In the genomic region with DNA sequence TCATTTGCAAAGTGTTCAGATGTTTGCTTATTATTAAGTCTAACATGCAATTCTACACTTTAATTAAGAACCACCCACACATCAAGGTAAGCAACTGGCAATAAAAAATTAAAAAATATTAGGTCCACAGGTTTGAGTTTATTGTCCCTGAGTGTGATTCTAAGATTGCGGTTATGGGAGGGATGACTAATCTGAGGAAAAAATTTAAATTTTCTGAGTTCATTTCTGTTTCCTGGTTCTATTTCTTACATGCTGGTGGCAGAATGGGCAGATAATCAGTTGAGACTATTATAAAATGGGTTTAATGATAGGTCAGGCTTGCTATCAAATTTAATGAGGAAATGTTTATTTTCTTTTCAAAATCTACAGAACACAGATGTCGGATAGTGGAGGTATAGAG, we compare ENCODE assay signal across 27 cellular contexts.
"Had no signal": no experiment of that assay in that cellular context is flagged by ENCODE, and none has a peak within 500 bp of the region (broad histone marks: within the 10 kb centered on the region; RNA-seq: fewer than 3 reads in every experiment).

No MANE protein-coding gene starts in this region.

- DNase-seq: kidney; left colon; left lung; lower lobe of right lung; mammary epithelial cell; mesenchymal stem cell; naive thymus-derived CD8-positive, alpha-beta T cell; nucleus accumbens; pancreas; posterior cingulate gyrus; retina; right cardiac atrium; stimulated activated CD4-positive, alpha-beta T cell treated with anti-CD3 and anti-CD28 coated beads, Interleukin-12 subunit alpha, Interleukin-12 subunit beta, amount 100 ng/mL, for 4 hours; stimulated activated CD4-positive, alpha-beta T cell treated with anti-CD3 and anti-CD28 coated beads, Interleukin-15, amount 100 ng/mL, for 24 hours; stimulated activated CD4-positive, alpha-beta T cell treated with anti-CD3 and anti-CD28 coated beads, Interleukin-2, amount 100 ng/mL, for 24 hours; stimulated activated CD4-positive, alpha-beta T cell treated with anti-CD3 and anti-CD28 coated beads, Interleukin-4, amount 100 ng/mL, for 1 hour; stimulated activated naive B cell treated with anti-CD40 and anti-IgM and Interleukin-4, amounts not matched to agents 10 μg/mL and 1 μg/mL and 100 μg/mL, for 72 hours; stimulated activated naive CD8-positive, alpha-beta T cell treated with anti-CD3 and anti-CD28 coated beads, Interleukin-15, Interleukin-2, amounts not matched to agents 100 U/mL and 50 U/mL, for 24 hours; stomach; testis; thyroid gland; transverse colon; upper lobe of left lung had no signal

- H3K4me3 ChIP-seq: left lung, lower lobe of right lung, pancreas, prostate gland, skin epidermis, stomach, testis, thyroid gland, transverse colon, upper lobe of left lung, vagina had no signal

- H3K27me3 ChIP-seq: left lung, pancreas, stomach, testis, thyroid gland, transverse colon, upper lobe of left lung, vagina had no signal

- ATAC-seq: left colon; left lung; lower lobe of right lung; naive thymus-derived CD8-positive, alpha-beta T cell; pancreas; right cardiac atrium; sciatic nerve; stimulated activated naive B cell treated with anti-CD40 and anti-IgM and Interleukin-4, amounts not matched to agents 10 μg/mL and 1 μg/mL and 100 μg/mL, for 72 hours; stimulated activated naive CD8-positive, alpha-beta T cell treated with anti-CD3 and anti-CD28 coated beads, Interleukin-15, Interleukin-2, amounts not matched to agents 100 U/mL and 50 U/mL, for 24 hours had no signal

- H3K27ac ChIP-seq: left lung, lower lobe of right lung, pancreas, prostate gland, skin epidermis, stomach, testis, thyroid gland, transverse colon, upper lobe of left lung, vagina had no signal

- H3K9me3 ChIP-seq: left lung, lower lobe of right lung, pancreas, prostate gland, stomach, testis, thyroid gland, transverse colon, upper lobe of left lung, vagina had no signal

- FAIRE-seq: kidney, pancreas had no signal

- H3K36me3 ChIP-seq: left lung, lower lobe of right lung, pancreas, prostate gland, stomach, thyroid gland, transverse colon, upper lobe of left lung, vagina had no signal

- H3K4me1 ChIP-seq: left lung, lower lobe of right lung, pancreas, prostate gland, stomach, testis, thyroid gland, transverse colon, upper lobe of left lung, vagina had no signal
